In the genomic region with DNA sequence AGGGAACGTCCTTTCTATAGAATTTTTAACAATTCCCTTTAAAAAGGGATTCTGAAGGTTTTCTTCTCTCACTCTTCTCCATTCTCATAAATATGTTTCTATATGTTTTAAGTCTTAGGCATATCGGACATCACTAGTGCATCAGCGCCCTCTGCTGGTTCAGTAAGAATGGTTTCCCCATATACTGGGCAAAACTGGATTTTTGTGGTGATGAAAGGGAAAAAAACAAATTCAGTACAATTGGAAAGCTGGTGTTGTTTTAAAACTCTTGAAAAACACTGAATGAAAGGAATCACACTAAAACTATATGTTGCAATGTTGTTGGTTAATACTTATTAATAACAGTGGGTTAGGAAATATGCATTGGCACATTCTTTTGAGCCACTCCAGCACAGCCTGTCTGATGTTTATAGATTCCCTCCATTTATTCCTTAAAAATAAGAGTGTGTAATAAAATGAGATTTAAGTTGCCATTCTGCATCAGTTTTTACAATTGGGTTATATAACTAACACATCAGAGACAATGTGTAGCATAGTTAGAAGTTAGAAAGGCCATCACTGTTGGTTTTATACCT, we compare ENCODE assay signal across 8 cellular contexts. TPM values are rescaled to one million over a fixed set of nuclear protein-coding genes. Genes with fewer than 3 reads are reported as not detected.
DNase-seq lines count a peak whose midpoint lies in the region; ATAC-seq and TF ChIP-seq lines count a peak whose summit lies in the region.

No MANE protein-coding gene starts in this region.

- H3K9ac ChIP-seq in PC-3 (ENCODE audit: low read length): no peak overlapping the region
- H3K9ac ChIP-seq in neuronal stem cell (ENCODE audit: low read depth, low read length, poor library complexity): no peak overlapping the region

- H2BK12ac ChIP-seq in neuronal stem cell (ENCODE audit: low read length): no peak overlapping the region

- H2AFZ ChIP-seq in PC-3 (ENCODE audit: low read length) (no peak overlapping the region), neuronal stem cell (ENCODE audit: low read length) (peak overlapping the region; percentile 9)

- no peak overlapping the region for H3K23ac ChIP-seq in neuronal stem cell (ENCODE audit: low read depth, low read length, poor library complexity)

- no peak overlapping the region for H3K14ac ChIP-seq in neuronal stem cell (ENCODE audit: low read length)

- H3K4me2 ChIP-seq in PC-3 (ENCODE audit: low read length): no peak overlapping the region
- H3K4me2 ChIP-seq in neuronal stem cell (ENCODE audit: insufficient read depth, low read length, poor library complexity, severe bottlenecking): no peak overlapping the region

- POLR2A ChIA-PET in PC-3 (lab: Charles Lee; ENCODE audit: unreplicated experiment): no interaction called here

- H3K27ac ChIP-seq in PC-3 (ENCODE audit: low read length): no peak overlapping the region
- no peak overlapping the region for H3K27ac ChIP-seq in neuronal stem cell (replicated peaks; ENCODE audit: low read length)

- intact Hi-C loops in PC-3 (cut with micrococcal nuclease): loop anchor here (1.0 to 5.0 kb wide), 3 partner anchors 82 to 555 kb away; no protein-coding TSS in a partner anchor

- no peak overlapping the region for H2BK5ac ChIP-seq in neuronal stem cell (ENCODE audit: low read length)

- CTCF ChIA-PET in PC-3 (lab: Charles Lee): no interaction called here

- no CpG with 5 or more reads among the region's 3 CpGs for WGBS in neuronal stem cell (ENCODE audit: extremely low coverage in 2 of 2, insufficient read length in 2 of 2, insufficient replicate concordance in 1 of 2), 2 donors

- H2BK15ac ChIP-seq in neuronal stem cell (ENCODE audit: low read length): no peak overlapping the region

- H3K79me2 ChIP-seq in PC-3 (ENCODE audit: low read length): no peaks in the 10 kb centered on the region

- no peaks in the 10 kb centered on the region for H3K79me1 ChIP-seq in neuronal stem cell (ENCODE audit: low read depth, low read length)

- H4K8ac ChIP-seq in neuronal stem cell (ENCODE audit: low read depth, low read length): no peak overlapping the region

- no peak overlapping the region for H4K91ac ChIP-seq in neuronal stem cell (ENCODE audit: low read depth, low read length, poor library complexity)

- H3K18ac ChIP-seq in neuronal stem cell (ENCODE audit: low read length): no peak overlapping the region

- DNase-seq in DMS 273 (lab: John Stamatoyannopoulos, UW; ENCODE audit: unreplicated experiment): peak; percentile 87
- peak; percentile 75 for DNase-seq in Jurkat, Clone E6-1 (ENCODE audit: low read depth, low spot score)
- peak; percentile 75 for DNase-seq in PC-3
- DNase-seq in activated T-cell treated with anti-CD3 and anti-CD28 coated beads for 4 hours: peak; percentile 61
- DNase-seq in fibroblast of gingiva (ENCODE audit: low read depth): peak; percentile 79
- DNase-seq in neuronal stem cell (ENCODE audit: low spot score): peak; percentile 75
- peak; percentile 93 for DNase-seq in superior temporal gyrus (ENCODE audit: extremely low spot score)

- no peaks in the 10 kb centered on the region for H3K9me2 ChIP-seq in PC-3 (replicated peaks; ENCODE audit: low read length)

- H3K4me3 ChIP-seq in Jurkat, Clone E6-1 (ENCODE audit: low read length): no peak overlapping the region
- H3K4me3 ChIP-seq in PC-3 (ENCODE audit: low read length) (no peak overlapping the region), neuronal stem cell (ENCODE audit: low read length in 2 of 2) (no peak overlapping the region)

- no peaks in the 10 kb centered on the region for H3K4me1 ChIP-seq in PC-3 (ENCODE audit: insufficient read depth, low read length)
- H3K4me1 ChIP-seq in neuronal stem cell (ENCODE audit: control insufficient read depth in 2 of 2, insufficient read depth in 1 of 2, low read depth in 1 of 2, low read length in 2 of 2): peaks cover 0 to 3% of the 10 kb centered on the region in 2 donors

- ATAC-seq in GM21447 (IDR thresholded peaks at IDR 0.05; ENCODE audit: unreplicated experiment): peak; percentile 86
- peak; percentile 58; the same call in 1 of the 2 replicates for ATAC-seq in PC-3

- BruUV-seq in PC-3 (replicated peaks; lab: Mats Ljungman, UMichigan): no TSS peak

- H3K27me3 ChIP-seq in PC-3 (ENCODE audit: low read length) (no peaks in the 10 kb centered on the region), neuronal stem cell (ENCODE audit: control insufficient read depth in 3 of 3, insufficient read depth in 3 of 3, low read depth in 1 of 3, low read length in 3 of 3) (no peaks in the 10 kb centered on the region)

- no peak overlapping the region for H2BK120ac ChIP-seq in neuronal stem cell (ENCODE audit: low read depth, low read length)

- H3K9me3 ChIP-seq in PC-3 (ENCODE audit: low read length) (no peaks in the 10 kb centered on the region), neuronal stem cell (replicated peaks in 1 of 2; ENCODE audit: control insufficient read depth in 2 of 2, insufficient read depth in 1 of 2, low read depth in 1 of 2, low read length in 2 of 2) (no peaks in the 10 kb centered on the region)

- H4K20me1 ChIP-seq in PC-3 (ENCODE audit: low read length): no peaks in the 10 kb centered on the region

- H3K4ac ChIP-seq in neuronal stem cell (ENCODE audit: low read length): no peak overlapping the region

- H3K36me3 ChIP-seq in PC-3 (ENCODE audit: low read depth, low read length) (peaks cover 2% of the 10 kb centered on the region; the same call in 1 of the 2 replicates), neuronal stem cell (replicated peaks in 1 of 2; ENCODE audit: control insufficient read depth in 2 of 2, insufficient read depth in 2 of 2, low read length in 2 of 2) (peaks cover 2 to 55% of the 10 kb centered on the region in 2 donors)

- TF ChIP-seq CTCF in PC-3 (conservative IDR thresholded peaks at IDR 0.05; ENCODE audit: low read depth, low read length): peak; percentile 79

- H2AK5ac ChIP-seq in neuronal stem cell (ENCODE audit: low read depth, low read length): no peak overlapping the region

- H3F3A ChIP-seq in PC-3 (ENCODE audit: low read length, unreplicated experiment): no peaks in the 10 kb centered on the region

RNA-seq across cellular contexts. Expression of a gene that starts 15.8 kb away (rescaled TPM):
- 43.6 TPM for polyA plus RNA-seq in Jurkat, Clone E6-1 (2012; ENCODE audit: insufficient read depth, insufficient read length)
- total RNA-seq in PC-3 (2014; rRNA removed): 12.6 and 14.7 TPM in 2 replicates
- 105 TPM for polyA plus RNA-seq in neuronal stem cell (2013, experiment 1 of 2)
- 112 TPM for polyA plus RNA-seq in neuronal stem cell (2013, experiment 2 of 2)

RNA-seq across cellular contexts. Expression of a gene that starts 16.0 kb away (rescaled TPM):
- 34.9 TPM for polyA plus RNA-seq in Jurkat, Clone E6-1 (2012; ENCODE audit: insufficient read depth, insufficient read length)
- total RNA-seq in PC-3 (2014; rRNA removed): 3.0 and 6.4 TPM in 2 replicates
- polyA plus RNA-seq in neuronal stem cell (2013, experiment 1 of 2): 70.2 TPM
- polyA plus RNA-seq in neuronal stem cell (2013, experiment 2 of 2): 71.6 TPM
